22 cellular contexts compared by ENCODE assay signal in genomic region chr5:31066655-31067328, GRCh38.
DNase-seq lines count a peak whose midpoint lies in the region; ATAC-seq lines count a peak whose summit lies in the region.
"Had no signal": no experiment of that assay in that cellular context is flagged by ENCODE, and none has a peak within 500 bp of the region (broad histone marks: within the 10 kb centered on the region; RNA-seq: fewer than 3 reads in every experiment).

No MANE protein-coding gene starts in this region.

- ATAC-seq in GM19463 (IDR thresholded peaks at IDR 0.05; ENCODE audit: unreplicated experiment) (no peak), GM18870 (IDR thresholded peaks at IDR 0.05; ENCODE audit: unreplicated experiment) (no peak)
- ATAC-seq: activated T-cell treated with anti-CD3 and anti-CD28 coated beads, Interleukin-2, amount 50 U/mL, for 72 hours; heart right ventricle; left ventricle myocardium superior; stimulated activated naive B cell treated with anti-CD40 and anti-IgM and Interleukin-4, amounts not matched to agents 10 μg/mL and 1 μg/mL and 100 μg/mL, for 72 hours; T-helper 17 cell had no signal

- in situ Hi-C loops in Caki2 (cut with HindIII; ENCODE audit: low pct_unique_long_range_greater_than_20kb, low sequenced_read_pairs): no loop called here

- DNase-seq in Caki2 (ENCODE audit: low read depth) (peak; percentile 2), amniotic stem cell (lab: John Stamatoyannopoulos, UW) (peak; percentile 16), fibroblast of peridontal ligament (ENCODE audit: extremely low read depth) (peak; percentile 78), renal cortical epithelial cell (ENCODE audit: low read depth) (peak; percentile 58), C1 segment of cervical spinal cord (lab: John Stamatoyannopoulos, UW) (no peak)
- DNase-seq: activated CD4-positive, alpha-beta T cell treated with anti-CD3 and anti-CD28 coated beads for 48 hours; activated T-cell treated with anti-CD3 and anti-CD28 coated beads, Interleukin-2, amount 50 U/mL, for 72 hours; BE2C; Caco-2; DND-41; GOT3; heart right ventricle; left ventricle myocardium superior; MM.1S; NCI-H146; NCI-H2171 treated with DMSO at 0.1 percent for 48 hours; NCI-H526 treated with DMSO at 0.1 percent for 48 hours; stimulated activated CD4-positive, alpha-beta T cell treated with anti-CD3 and anti-CD28 coated beads, Interleukin-1b, Interleukin-23, amount 100 ng/mL, for 48 hours; stimulated activated naive B cell treated with anti-CD40 and anti-IgM and Interleukin-4, amounts not matched to agents 10 μg/mL and 1 μg/mL and 100 μg/mL, for 72 hours; T-helper 17 cell had no signal

Comparison
In these comparisons a context has a peak if more than half of its experiments do, and no peak if none do; other contexts are left out.
1. DNase-seq: peak in Caki2 (single experiment), amniotic stem cell (single experiment), fibroblast of peridontal ligament (single experiment) and renal cortical epithelial cell (single experiment); none in C1 segment of cervical spinal cord (0 of 14).